Comparison of ENCODE assay signal across 2 cellular contexts in the genomic region with DNA sequence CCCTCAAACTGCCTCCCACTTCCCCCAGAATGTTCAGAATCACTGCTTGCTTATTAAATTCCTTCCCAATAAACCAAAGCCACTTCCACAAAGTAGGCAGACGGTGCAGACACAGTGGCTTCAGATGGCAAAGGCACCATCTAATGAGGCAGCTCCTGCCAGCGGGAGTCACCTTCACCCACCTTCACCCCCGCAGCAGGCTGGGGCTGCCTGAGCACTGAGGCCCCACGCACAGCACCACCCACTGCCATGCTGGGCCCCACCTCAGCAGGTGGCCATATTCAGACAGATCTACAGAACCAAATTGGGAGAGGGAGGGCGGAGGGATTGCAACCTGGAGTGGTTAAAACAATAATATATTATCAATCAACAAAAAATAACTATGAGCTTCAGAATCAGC.
TF ChIP-seq lines count a peak whose summit lies in the region.

No MANE protein-coding gene starts in this region.

TF ChIP-seq in HEK293, 187 proteins besides CTCF, POLR2A, EP300 and RAD21:
- TF ChIP-seq EGR2 (tag by site-specific recombination; IDR thresholded peaks at IDR 0.05; ENCODE audit: low read depth) (peak; percentile 88), ZNF548 (tag by site-specific recombination; IDR thresholded peaks at IDR 0.05) (no peak), ZIC2 (tag by site-specific recombination; IDR thresholded peaks at IDR 0.05) (peak; percentile 54; the same call in 1 of the 2 replicates), ZFHX2 (tag by site-specific recombination; conservative IDR thresholded peaks at IDR 0.05) (peak; percentile 70), RBAK (tag by site-specific recombination; IDR thresholded peaks at IDR 0.05) (no peak)

TF ChIP-seq in H1, 55 proteins besides CTCF, POLR2A, EP300 and RAD21:
- TF ChIP-seq SP1 (IDR thresholded peaks at IDR 0.05; ENCODE audit: low read depth, low read length) (no peak), JUN (IDR thresholded peaks at IDR 0.05; ENCODE audit: low read depth, low read length) (no peak), KDM4A (IDR thresholded peaks at IDR 0.05; ENCODE audit: low read depth, low read length, severe bottlenecking) (no peak), ASH2L (IDR thresholded peaks at IDR 0.05; ENCODE audit: low read length) (no peak), MAX (IDR thresholded peaks at IDR 0.05) (no peak), SP4 (IDR thresholded peaks at IDR 0.05; ENCODE audit: low read length) (no peak), TAF1 (IDR thresholded peaks at IDR 0.05; ENCODE audit: low read depth, low read length) (no peak), CBX5 (IDR thresholded peaks at IDR 0.05; ENCODE audit: low read depth, low read length) (no peak), CHD2 (IDR thresholded peaks at IDR 0.05; ENCODE audit: low read length) (no peak), TEAD4 (IDR thresholded peaks at IDR 0.05; ENCODE audit: low read depth, low read length) (no peak), GABPA (IDR thresholded peaks at IDR 0.05; ENCODE audit: borderline replicate concordance, insufficient read depth, low read length) (no peak), CHD1 (IDR thresholded peaks at IDR 0.05; ENCODE audit: low read depth, low read length) (no peak)
